Comparison of ENCODE assay signal across 2 cellular contexts in the genomic region with DNA sequence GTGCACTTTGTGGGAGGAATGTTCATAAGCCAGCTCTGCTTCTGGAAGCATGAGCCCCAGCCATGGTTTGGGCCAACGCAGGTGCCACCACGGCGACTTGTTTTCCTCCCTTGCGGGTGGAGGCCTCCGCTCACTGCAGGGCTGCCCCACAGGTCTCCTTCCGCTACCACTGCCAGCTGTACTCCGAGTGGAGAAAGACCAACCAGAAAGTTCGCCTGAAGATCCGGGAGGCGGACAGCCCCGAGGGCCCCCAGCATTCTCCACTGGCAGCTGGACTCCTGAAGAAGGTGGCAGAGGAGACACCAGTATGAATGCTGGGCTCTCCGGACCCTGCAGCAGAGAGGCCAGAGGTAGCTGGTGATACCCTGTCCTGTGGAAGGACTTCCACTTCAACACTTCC.
TF ChIP-seq lines count a peak whose summit lies in the region.

No MANE protein-coding gene starts in this region.

TF ChIP-seq in HCT116, 20 proteins besides CTCF, POLR2A, EP300 and RAD21:
- TF ChIP-seq, protein P1, sequence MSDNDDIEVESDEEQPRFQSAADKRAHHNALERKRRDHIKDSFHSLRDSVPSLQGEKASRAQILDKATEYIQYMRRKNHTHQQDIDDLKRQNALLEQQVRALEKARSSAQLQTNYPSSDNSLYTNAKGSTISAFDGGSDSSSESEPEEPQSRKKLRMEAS (IDR thresholded peaks at IDR 0.05): no peak
- TF ChIP-seq TCF7L2 (IDR thresholded peaks at IDR 0.05; ENCODE audit: borderline replicate concordance, extremely low read depth, insufficient read depth, insufficient read length) (no peak), SP1 (IDR thresholded peaks at IDR 0.05; ENCODE audit: low read depth) (no peak), ELF1 (IDR thresholded peaks at IDR 0.05; ENCODE audit: borderline replicate concordance, low read depth) (no peak), YY1 (IDR thresholded peaks at IDR 0.05; ENCODE audit: extremely low read depth, insufficient replicate concordance, low read depth, low read length) (no peak), FOSL1 (IDR thresholded peaks at IDR 0.05; ENCODE audit: low read depth) (no peak), JUND (IDR thresholded peaks at IDR 0.05) (no peak), EZH2phosphoT487 (IDR thresholded peaks at IDR 0.05; ENCODE audit: borderline replicate concordance) (no peak), CEBPB (IDR thresholded peaks at IDR 0.05; ENCODE audit: low read depth) (no peak), SIN3A (IDR thresholded peaks at IDR 0.05; ENCODE audit: low read depth) (no peak), EGR1 (IDR thresholded peaks at IDR 0.05; ENCODE audit: low read depth) (no peak), POLR2AphosphoS5 (IDR thresholded peaks at IDR 0.05; ENCODE audit: low read depth, low read length) (no peak), EZH2 (IDR thresholded peaks at IDR 0.05) (no peak), CBX3 (IDR thresholded peaks at IDR 0.05; ENCODE audit: low read depth) (no peak), ZFX (IDR thresholded peaks at IDR 0.05) (no peak), SRF (IDR thresholded peaks at IDR 0.05; ENCODE audit: low read depth) (no peak), ZNF274 (IDR thresholded peaks at IDR 0.05; ENCODE audit: low read depth, low read length) (no peak)
- TF ChIP-seq, protein P2, sequence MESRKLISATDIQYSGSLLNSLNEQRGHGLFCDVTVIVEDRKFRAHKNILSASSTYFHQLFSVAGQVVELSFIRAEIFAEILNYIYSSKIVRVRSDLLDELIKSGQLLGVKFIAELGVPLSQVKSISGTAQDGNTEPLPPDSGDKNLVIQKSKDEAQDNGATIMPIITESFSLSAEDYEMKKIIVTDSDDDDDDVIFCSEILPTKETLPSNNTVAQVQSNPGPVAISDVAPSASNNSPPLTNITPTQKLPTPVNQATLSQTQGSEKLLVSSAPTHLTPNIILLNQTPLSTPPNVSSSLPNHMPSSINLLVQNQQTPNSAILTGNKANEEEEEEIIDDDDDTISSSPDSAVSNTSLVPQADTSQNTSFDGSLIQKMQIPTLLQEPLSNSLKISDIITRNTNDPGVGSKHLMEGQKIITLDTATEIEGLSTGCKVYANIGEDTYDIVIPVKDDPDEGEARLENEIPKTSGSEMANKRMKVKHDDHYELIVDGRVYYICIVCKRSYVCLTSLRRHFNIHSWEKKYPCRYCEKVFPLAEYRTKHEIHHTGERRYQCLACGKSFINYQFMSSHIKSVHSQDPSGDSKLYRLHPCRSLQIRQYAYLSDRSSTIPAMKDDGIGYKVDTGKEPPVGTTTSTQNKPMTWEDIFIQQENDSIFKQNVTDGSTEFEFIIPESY (IDR thresholded peaks at IDR 0.05; ENCODE audit: extremely low read depth, insufficient replicate concordance, low read length): no peak
- TF ChIP-seq, protein P3, sequence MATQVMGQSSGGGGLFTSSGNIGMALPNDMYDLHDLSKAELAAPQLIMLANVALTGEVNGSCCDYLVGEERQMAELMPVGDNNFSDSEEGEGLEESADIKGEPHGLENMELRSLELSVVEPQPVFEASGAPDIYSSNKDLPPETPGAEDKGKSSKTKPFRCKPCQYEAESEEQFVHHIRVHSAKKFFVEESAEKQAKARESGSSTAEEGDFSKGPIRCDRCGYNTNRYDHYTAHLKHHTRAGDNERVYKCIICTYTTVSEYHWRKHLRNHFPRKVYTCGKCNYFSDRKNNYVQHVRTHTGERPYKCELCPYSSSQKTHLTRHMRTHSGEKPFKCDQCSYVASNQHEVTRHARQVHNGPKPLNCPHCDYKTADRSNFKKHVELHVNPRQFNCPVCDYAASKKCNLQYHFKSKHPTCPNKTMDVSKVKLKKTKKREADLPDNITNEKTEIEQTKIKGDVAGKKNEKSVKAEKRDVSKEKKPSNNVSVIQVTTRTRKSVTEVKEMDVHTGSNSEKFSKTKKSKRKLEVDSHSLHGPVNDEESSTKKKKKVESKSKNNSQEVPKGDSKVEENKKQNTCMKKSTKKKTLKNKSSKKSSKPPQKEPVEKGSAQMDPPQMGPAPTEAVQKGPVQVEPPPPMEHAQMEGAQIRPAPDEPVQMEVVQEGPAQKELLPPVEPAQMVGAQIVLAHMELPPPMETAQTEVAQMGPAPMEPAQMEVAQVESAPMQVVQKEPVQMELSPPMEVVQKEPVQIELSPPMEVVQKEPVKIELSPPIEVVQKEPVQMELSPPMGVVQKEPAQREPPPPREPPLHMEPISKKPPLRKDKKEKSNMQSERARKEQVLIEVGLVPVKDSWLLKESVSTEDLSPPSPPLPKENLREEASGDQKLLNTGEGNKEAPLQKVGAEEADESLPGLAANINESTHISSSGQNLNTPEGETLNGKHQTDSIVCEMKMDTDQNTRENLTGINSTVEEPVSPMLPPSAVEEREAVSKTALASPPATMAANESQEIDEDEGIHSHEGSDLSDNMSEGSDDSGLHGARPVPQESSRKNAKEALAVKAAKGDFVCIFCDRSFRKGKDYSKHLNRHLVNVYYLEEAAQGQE (IDR thresholded peaks at IDR 0.05; ENCODE audit: low read depth): no peak
- TF ChIP-seq, protein P4, sequence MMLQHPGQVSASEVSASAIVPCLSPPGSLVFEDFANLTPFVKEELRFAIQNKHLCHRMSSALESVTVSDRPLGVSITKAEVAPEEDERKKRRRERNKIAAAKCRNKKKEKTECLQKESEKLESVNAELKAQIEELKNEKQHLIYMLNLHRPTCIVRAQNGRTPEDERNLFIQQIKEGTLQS (IDR thresholded peaks at IDR 0.05): no peak

TF ChIP-seq in K562, 482 proteins besides CTCF, POLR2A, EP300 and RAD21:
- TF ChIP-seq ZFX (CRISPR knock-in tag; IDR thresholded peaks at IDR 0.05) (peak; percentile 11; the same call in 1 of the 2 replicates), ZNF764 (CRISPR knock-in tag; IDR thresholded peaks at IDR 0.05; ENCODE audit: low read depth) (no peak)
